Comparison of ENCODE assay signal across 9 cellular contexts in the genomic region with DNA sequence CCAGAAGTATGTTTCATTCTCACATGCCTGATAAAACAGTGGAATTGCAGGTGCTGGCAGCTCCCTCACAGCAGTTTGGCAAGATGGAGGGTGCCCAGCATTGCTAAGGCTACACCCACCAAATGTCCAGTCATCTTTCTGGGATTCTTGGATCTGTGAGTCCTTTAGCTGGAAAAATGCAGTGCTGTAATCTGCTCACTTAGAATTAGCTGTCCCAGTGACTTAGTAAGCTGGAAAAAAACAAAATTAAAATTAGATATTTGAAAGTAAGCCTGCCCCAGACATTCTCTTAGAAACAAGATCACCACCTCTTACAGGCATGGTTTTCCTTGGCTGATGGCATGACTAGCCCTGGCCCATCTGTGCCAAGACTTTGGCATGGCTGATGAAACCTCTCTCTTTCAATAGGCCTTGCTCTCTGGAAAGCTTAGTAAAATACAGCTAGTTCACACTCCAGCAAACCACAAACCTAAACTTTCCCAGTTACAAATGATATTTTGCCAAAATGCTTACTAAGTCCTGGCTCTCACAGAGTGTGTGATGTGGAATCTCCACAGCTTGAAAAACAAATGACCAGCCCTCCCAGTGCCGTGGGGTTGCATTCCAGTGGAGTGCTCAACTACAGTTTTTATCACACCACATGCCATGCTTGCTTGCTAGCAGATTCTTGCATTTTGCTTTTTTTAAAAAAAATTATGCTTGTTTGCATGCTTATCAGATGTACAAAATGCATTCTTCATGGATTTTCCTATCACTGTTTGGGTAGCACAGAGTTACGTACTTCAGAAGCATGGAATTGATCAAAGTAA.
DNase-seq lines count a peak whose midpoint lies in the region; ATAC-seq, FAIRE-seq and TF ChIP-seq lines count a peak whose summit lies in the region.
"Had no signal": no experiment of that assay in that cellular context is flagged by ENCODE, and none has a peak within 500 bp of the region (broad histone marks: within the 10 kb centered on the region; RNA-seq: fewer than 3 reads in every experiment).

No MANE protein-coding gene starts in this region.

- no peaks in the 10 kb centered on the region for H3K27me3 ChIP-seq in bronchial epithelial cell (ENCODE audit: control insufficient read depth, insufficient read depth, low read length)
- H3K27me3 ChIP-seq in kidney epithelial cell (ENCODE audit: control insufficient read depth, insufficient read depth, low read length), result no peaks in the 10 kb centered on the region
- H3K27me3 ChIP-seq in thoracic aorta (replicated peaks; ENCODE audit: insufficient read depth), result no peaks in the 10 kb centered on the region
- H3K27me3 ChIP-seq in MM.1S (replicated peaks; ENCODE audit: insufficient read depth, low read length), result no peaks in the 10 kb centered on the region

- ATAC-seq in thoracic aorta (ENCODE audit: insufficient number of reproducible peaks, low FRiP score, low read depth), result peak; percentile 85
- ATAC-seq: activated T-cell treated with anti-CD3 and anti-CD28 coated beads, Interleukin-2, amount 50 U/mL, for 72 hours; mucosa of descending colon had no signal

- H3K9me3 ChIP-seq in thoracic aorta (no peaks in the 10 kb centered on the region), MM.1S (replicated peaks; ENCODE audit: insufficient read depth, low read length) (no peaks in the 10 kb centered on the region)
- H3K9me3 ChIP-seq: mucosa of descending colon had no signal

- FAIRE-seq in bronchial epithelial cell (lab: Jason Lieb, UNC), result peak; percentile 60

- no peaks in the 10 kb centered on the region for H3K79me2 ChIP-seq in MM.1S (ENCODE audit: low read length)

- no peak overlapping the region for H2AFZ ChIP-seq in MM.1S (ENCODE audit: low read length)

- no peak overlapping the region for H3K4me2 ChIP-seq in MM.1S (ENCODE audit: low read depth, low read length)

- peak; percentile 34 for DNase-seq in HT1080 (ENCODE audit: low read depth)
- DNase-seq in bronchial epithelial cell (ENCODE audit: low read depth), result peak; percentile 92
- DNase-seq in kidney epithelial cell (ENCODE audit: low read depth), result peak; percentile 59
- DNase-seq in thoracic aorta (ENCODE audit: low spot score), result peak; percentile 39
- no peak for DNase-seq in activated CD4-positive, alpha-beta T cell treated with anti-CD3 and anti-CD28 coated beads for 1 hour
- no peak for DNase-seq in MM.1S
- no peak for DNase-seq in middle frontal gyrus (ENCODE audit: extremely low spot score, low spot score)
- DNase-seq: activated T-cell treated with anti-CD3 and anti-CD28 coated beads, Interleukin-2, amount 50 U/mL, for 72 hours; mucosa of descending colon had no signal

- no peaks in the 10 kb centered on the region for H4K20me1 ChIP-seq in MM.1S (ENCODE audit: insufficient read depth, low read length)

- H3F3A ChIP-seq in MM.1S (ENCODE audit: insufficient read depth, low read length), result no peaks in the 10 kb centered on the region

- TF ChIP-seq CTCF in bronchial epithelial cell (IDR thresholded peaks at IDR 0.05; ENCODE audit: insufficient read depth, low read length, severe bottlenecking), result no peak
- TF ChIP-seq CTCF in kidney epithelial cell (IDR thresholded peaks at IDR 0.05; ENCODE audit: insufficient read depth, low read length, poor library complexity, severe bottlenecking), result no peak
- TF ChIP-seq CTCF in thoracic aorta (IDR thresholded peaks at IDR 0.05), result no peak
- TF ChIP-seq CTCF in MM.1S (IDR thresholded peaks at IDR 0.05; ENCODE audit: low read length), result no peak

- H3K9ac ChIP-seq in MM.1S (ENCODE audit: low read length), result no peak overlapping the region

- H3K9me2 ChIP-seq in MM.1S (replicated peaks; ENCODE audit: insufficient read depth, low read length), result no peaks in the 10 kb centered on the region

- H3K4me1 ChIP-seq in thoracic aorta (ENCODE audit: control insufficient read depth in 1 of 2, low read depth in 2 of 2), result peaks cover 15 to 43% of the 10 kb centered on the region in 2 donors
- H3K4me1 ChIP-seq in MM.1S (ENCODE audit: low read length), result no peaks in the 10 kb centered on the region

- H3K4me3 ChIP-seq in bronchial epithelial cell (ENCODE audit: low read depth, low read length), result no peak overlapping the region
- no peak overlapping the region for H3K4me3 ChIP-seq in kidney epithelial cell (ENCODE audit: low read depth, low read length)
- no peak overlapping the region for H3K4me3 ChIP-seq in thoracic aorta
- no peak overlapping the region for H3K4me3 ChIP-seq in MM.1S (ENCODE audit: low read length)
- H3K4me3 ChIP-seq: mucosa of descending colon had no signal

- H3K27ac ChIP-seq in thoracic aorta (peak overlapping the region; percentile 61 to 67), MM.1S (ENCODE audit: low read length) (no peak overlapping the region)

- H3K36me3 ChIP-seq in bronchial epithelial cell (ENCODE audit: control insufficient read depth, insufficient read depth, low read length) (no peaks in the 10 kb centered on the region), kidney epithelial cell (ENCODE audit: control insufficient read depth, insufficient read depth, low read length) (no peaks in the 10 kb centered on the region), thoracic aorta (no peaks in the 10 kb centered on the region), MM.1S (replicated peaks; ENCODE audit: insufficient read depth, low read length) (no peaks in the 10 kb centered on the region)

Comparison
In these comparisons a context has a peak if more than half of its experiments do, and no peak if none do; other contexts are left out.
1. DNase-seq: peak in HT1080 (single experiment), bronchial epithelial cell (single experiment), kidney epithelial cell (single experiment) and thoracic aorta (single experiment); none in activated CD4-positive, alpha-beta T cell treated with anti-CD3 and anti-CD28 coated beads for 1 hour (single experiment), MM.1S (single experiment) and middle frontal gyrus (single experiment).